In the genomic region with DNA sequence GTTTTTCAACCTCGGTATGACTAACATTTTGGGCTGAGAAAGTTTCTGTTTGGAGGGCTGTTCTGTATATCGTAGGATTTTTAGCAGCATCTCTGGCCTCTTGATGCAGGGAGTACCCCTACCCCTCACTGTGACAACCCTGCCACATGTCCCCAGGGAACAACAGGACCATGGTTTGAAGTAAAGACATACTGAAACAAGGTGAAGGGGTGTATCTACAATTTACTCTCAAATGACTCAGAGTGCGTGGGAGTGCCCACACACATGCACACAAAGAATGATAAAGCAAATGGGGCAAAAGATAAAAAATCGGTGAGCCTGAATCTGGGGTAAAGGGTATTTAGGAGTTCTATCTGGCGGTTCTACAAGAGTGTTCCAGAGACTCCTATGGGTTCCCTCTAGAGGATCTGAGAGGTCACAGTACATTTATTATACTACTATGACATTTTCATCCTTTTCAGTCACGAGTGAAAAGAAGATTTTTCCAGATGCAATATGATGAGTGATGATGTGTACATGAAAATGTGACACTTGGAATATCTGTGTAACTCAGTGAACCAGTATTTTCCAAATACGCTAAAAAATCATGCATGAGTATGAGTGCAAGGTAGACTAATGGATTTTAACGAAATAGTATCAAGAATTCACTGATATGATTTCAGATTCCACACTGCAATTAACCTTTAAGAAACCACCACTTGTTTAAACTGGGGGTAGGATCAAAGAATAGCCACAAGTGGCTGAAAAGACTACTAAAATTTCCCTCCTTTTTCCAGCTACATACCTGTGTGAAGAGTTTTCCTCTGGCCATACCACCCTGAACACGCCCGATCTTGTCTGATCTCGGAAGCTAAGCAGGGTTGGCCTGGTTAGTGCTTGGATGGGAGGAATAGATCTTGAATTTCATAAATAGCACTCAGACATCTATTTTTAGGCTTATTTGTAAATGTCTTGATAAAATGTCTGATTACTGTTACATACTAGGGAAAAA, we compare ENCODE assay signal across 8 cellular contexts. TPM values are rescaled to one million over a fixed set of nuclear protein-coding genes. Genes with fewer than 3 reads are reported as not detected.
DNase-seq lines count a peak whose midpoint lies in the region; ATAC-seq lines count a peak whose summit lies in the region.

No MANE protein-coding gene starts in this region.

- H3K27ac ChIP-seq in effector memory CD4-positive, alpha-beta T cell (ENCODE audit: insufficient read depth, low read length, poor library complexity, severe bottlenecking), result peak overlapping the region; percentile 22

- no peaks in the 10 kb centered on the region for H3K27me3 Mint-ChIP-seq in T-helper 17 cell

- no peaks in the 10 kb centered on the region for H3K9me3 ChIP-seq in T-helper 17 cell (ENCODE audit: control insufficient read depth, low read length, poor library complexity, severe bottlenecking)
- H3K9me3 ChIP-seq in effector memory CD4-positive, alpha-beta T cell (ENCODE audit: control insufficient read depth, low read length), result no peaks in the 10 kb centered on the region

- H3K4me3 ChIP-seq in effector memory CD4-positive, alpha-beta T cell (ENCODE audit: insufficient read depth, low read depth, low read length, poor library complexity, severe bottlenecking), result no peak overlapping the region

- H3K36me3 Mint-ChIP-seq in T-helper 17 cell (ENCODE audit: low read depth), result peaks cover 9% of the 10 kb centered on the region

- H3K4me1 Mint-ChIP-seq in T-helper 17 cell, result peaks cover 11% of the 10 kb centered on the region

- H3K27ac Mint-ChIP-seq in T-helper 17 cell, result peak overlapping the region; percentile 90

- H3K4me1 ChIP-seq in effector memory CD4-positive, alpha-beta T cell (ENCODE audit: control insufficient read depth, insufficient read depth, low read length, poor library complexity, severe bottlenecking), result no peaks in the 10 kb centered on the region

- H3K27me3 ChIP-seq in effector memory CD4-positive, alpha-beta T cell (replicated peaks; ENCODE audit: control insufficient read depth, insufficient read depth, low read length, poor library complexity, severe bottlenecking), result no peaks in the 10 kb centered on the region

- H3K36me3 ChIP-seq in effector memory CD4-positive, alpha-beta T cell (ENCODE audit: control insufficient read depth, insufficient read depth, low read length), result peaks cover 20% of the 10 kb centered on the region

- no peak overlapping the region for H3K4me3 Mint-ChIP-seq in T-helper 17 cell

- DNase-seq in T-helper 17 cell, result no peak
- DNase-seq in effector memory CD4-positive, alpha-beta T cell, result no peak
- DNase-seq in stimulated activated CD8-positive, alpha-beta memory T cell treated with anti-CD3 and anti-CD28 coated beads, Interleukin-15, amount 100 ng/mL, for 48 hours (ENCODE audit: low read depth in 2 of 2), result peak; percentile 36 to 37
- no peak for DNase-seq in retina
- no peak for DNase-seq in NCI-H2081 treated with DMSO at 0.1 percent for 48 hours (lab: John Stamatoyannopoulos, UW)
- no peak for DNase-seq in NCI-H345 (lab: John Stamatoyannopoulos, UW)
- DNase-seq in islet precursor cell, result no peak

- peak; percentile 53 for ATAC-seq in GM21447 (IDR thresholded peaks at IDR 0.05; ENCODE audit: unreplicated experiment)
- no peak for ATAC-seq in T-helper 17 cell

RNA-seq across cellular contexts. Expression of gene YPEL1, which starts 56.3 kb away (rescaled TPM):
- 1 to 10 TPM; 3.5 to 4.6 TPM for total RNA-seq in T-helper 17 cell

Comparison
In these comparisons a context has a peak if more than half of its experiments do, and no peak if none do; other contexts are left out.
1. DNase-seq: peak in stimulated activated CD8-positive, alpha-beta memory T cell treated with anti-CD3 and anti-CD28 coated beads, Interleukin-15, amount 100 ng/mL, for 48 hours (2 of 2); none in T-helper 17 cell (0 of 3), effector memory CD4-positive, alpha-beta T cell (0 of 3), retina (single experiment), NCI-H2081 treated with DMSO at 0.1 percent for 48 hours (single experiment), NCI-H345 (single experiment) and islet precursor cell (single experiment).